8 cellular contexts compared by ENCODE assay signal in genomic region chr17:7436556-7437368, GRCh38. TPM values are rescaled to one million over a fixed set of nuclear protein-coding genes. Genes with fewer than 3 reads are reported as not detected.
A peak's percentile ranks its signal among the peaks of the same experiment; 100 is the strongest.
DNase-seq lines count a peak whose midpoint lies in the region; ATAC-seq and TF ChIP-seq lines count a peak whose summit lies in the region.

No MANE protein-coding gene starts in this region.

- H3K27me3 Mint-ChIP-seq in chondrocyte (ENCODE audit: low read depth): no peaks in the 10 kb centered on the region

- no peak for DNase-seq in AG04450 (ENCODE audit: low read depth, low spot score)
- DNase-seq in GM19238 (ENCODE audit: insufficient read length, low spot score): peak; percentile 74
- peak; percentile 81 for DNase-seq in NCI-H226
- peak; percentile 65 to 68 for DNase-seq in activated CD4-positive, alpha-beta T cell treated with anti-CD3 and anti-CD28 coated beads for 24 hours (ENCODE audit: low read depth in 2 of 2)
- no peak for DNase-seq in chondrocyte (ENCODE audit: low spot score)
- peak; percentile 40 for DNase-seq in kidney glomerular epithelial cell (lab: John Stamatoyannopoulos, UW)
- DNase-seq in stimulated activated CD4-positive, alpha-beta T cell treated with anti-CD3 and anti-CD28 coated beads, Interleukin-15, amount 100 ng/mL, for 24 hours: peak; percentile 87

- POLR2A ChIA-PET in AG04450 (lab: Yijun Ruan, JAX): interaction anchor here (0.6 to 2.7 kb wide), 4 partner anchors 9 to 47 kb away, joined by 3 to 16 read pairs (median 4); partner anchors contain the start of genes POLR2A and TMEM256

- H3K4me3 Mint-ChIP-seq in chondrocyte (ENCODE audit: unreplicated experiment): peak overlapping the region; percentile 87

- no peak for ATAC-seq in GM18502 (IDR thresholded peaks at IDR 0.05; ENCODE audit: poor library complexity, unreplicated experiment)

- TF ChIP-seq CTCF in AG04450 (IDR thresholded peaks at IDR 0.05; ENCODE audit: low read depth, low read length) (peak; percentile 58), chondrocyte (IDR thresholded peaks at IDR 0.05) (peak; percentile 87)

- H3K4me1 Mint-ChIP-seq in chondrocyte (ENCODE audit: low read depth): peaks cover 53% of the 10 kb centered on the region

- CTCF ChIA-PET in AG04450 (lab: Charles Lee): interaction anchor here (0.6 to 3.3 kb wide), 13 partner anchors 10 to 124 kb away, joined by 3 to 14 read pairs (median 4); partner anchors contain the start of genes SENP3, SPEM2 and TMEM95

- H3K9me3 Mint-ChIP-seq in chondrocyte (ENCODE audit: low read depth): no peaks in the 10 kb centered on the region

- H3K9me3 ChIP-seq in AG04450 (ENCODE audit: control insufficient read depth, insufficient read depth, low read length): peaks cover 6% of the 10 kb centered on the region; the same call in 1 of the 2 replicates

- peak overlapping the region; percentile 86 for H3K27ac Mint-ChIP-seq in chondrocyte (ENCODE audit: unreplicated experiment)

- no peaks in the 10 kb centered on the region for H3K36me3 Mint-ChIP-seq in chondrocyte (ENCODE audit: low read depth)

- H3K4me3 ChIP-seq in AG04450 (ENCODE audit: low read depth, low read length): peak overlapping the region; percentile 38

- H3K27me3 ChIP-seq in AG04450 (ENCODE audit: control insufficient read depth, insufficient read depth, low read length): peaks cover 31% of the 10 kb centered on the region

- H3K27ac ChIP-seq in AG04450 (ENCODE audit: low read depth, low read length): no peak overlapping the region

RNA-seq across cellular contexts. Expression of gene TMEM102, which starts 1.5 kb away (rescaled TPM):
- polyA plus RNA-seq in AG04450 (2011; rRNA removed): 1.0 and 1.1 TPM in 2 replicates
- 1.0 and 1.8 TPM in 2 replicates for polyA minus RNA-seq in AG04450 (2011; rRNA and poly(A)+ RNA removed)
- total RNA-seq in chondrocyte: 6.9 to 9.1 TPM (median 7.7 TPM) in 3 replicates

RNA-seq across cellular contexts. Expression of gene FGF11, which starts 2.5 kb away (rescaled TPM):
- 0.58 and 0.63 TPM in 2 replicates for polyA plus RNA-seq in AG04450 (2011; rRNA removed)
- 0.28 and 0.39 TPM in 2 replicates for polyA minus RNA-seq in AG04450 (2011; rRNA and poly(A)+ RNA removed)
- total RNA-seq in chondrocyte: 5.0 to 6.0 TPM (median 5.1 TPM) in 3 replicates

RNA-seq across cellular contexts. Expression of gene CHRNB1, which starts 8.1 kb away (rescaled TPM):
- polyA plus RNA-seq in AG04450 (2011; rRNA removed): 5.3 and 6.3 TPM in 2 replicates
- polyA minus RNA-seq in AG04450 (2011; rRNA and poly(A)+ RNA removed): 2.9 and 4.2 TPM in 2 replicates
- 12.2 to 14.0 TPM (median 12.6 TPM) in 3 replicates for total RNA-seq in chondrocyte

RNA-seq across cellular contexts. Expression of gene SPEM3, which starts 8.1 kb away (rescaled TPM):
- polyA plus RNA-seq in AG04450 (2011; rRNA removed): not detected in 2 replicates
- 0.05 TPM in 1 of 2 replicates, not detected in the other for polyA minus RNA-seq in AG04450 (2011; rRNA and poly(A)+ RNA removed)
- total RNA-seq in chondrocyte: not detected in 3 replicates

RNA-seq across cellular contexts. Expression of gene SPEM2, which starts 11.3 kb away (rescaled TPM):
- polyA plus RNA-seq in AG04450 (2011; rRNA removed): not detected in 2 replicates
- not detected in 2 replicates for polyA minus RNA-seq in AG04450 (2011; rRNA and poly(A)+ RNA removed)
- total RNA-seq in chondrocyte: not detected in 3 replicates

Comparison
In these comparisons a context has a peak if more than half of its experiments do, and no peak if none do; other contexts are left out.
1. DNase-seq: peak in GM19238 (single experiment), NCI-H226 (single experiment), activated CD4-positive, alpha-beta T cell treated with anti-CD3 and anti-CD28 coated beads for 24 hours (2 of 2), kidney glomerular epithelial cell (single experiment) and stimulated activated CD4-positive, alpha-beta T cell treated with anti-CD3 and anti-CD28 coated beads, Interleukin-15, amount 100 ng/mL, for 24 hours (single experiment); none in AG04450 (single experiment) and chondrocyte (single experiment).